1 cellular context compared by ENCODE assay signal in the genomic region with DNA sequence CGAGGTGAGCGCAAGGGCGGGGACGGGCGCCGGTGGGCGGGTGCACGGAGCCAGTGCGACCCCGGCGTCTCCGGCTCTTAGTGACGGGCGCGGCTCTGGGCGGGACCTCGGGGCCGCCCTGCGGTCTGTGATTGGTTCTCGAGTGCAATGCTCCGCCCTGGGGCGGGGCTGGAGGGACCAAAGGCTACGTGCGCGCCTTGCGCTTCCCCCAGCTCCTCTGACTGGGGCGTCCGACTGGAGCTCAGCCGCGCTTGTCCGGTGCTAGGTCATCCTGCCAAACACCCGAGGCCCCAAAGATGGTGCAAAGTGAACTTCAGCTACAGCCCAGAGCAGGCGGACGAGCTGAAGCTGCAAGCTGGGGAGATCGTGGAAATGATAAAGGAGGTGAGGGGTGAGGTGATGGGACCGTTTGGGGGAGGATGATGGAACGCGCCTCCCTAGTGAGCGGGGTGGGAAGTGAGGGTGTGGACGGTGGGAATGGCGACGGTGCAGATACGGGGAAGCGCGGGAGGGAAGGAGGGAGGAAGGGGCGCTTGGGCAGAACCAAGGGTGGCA.
A peak's percentile ranks its signal among the peaks of the same experiment; 100 is the strongest.
TF ChIP-seq lines count a peak whose summit lies in the region.

No MANE protein-coding gene starts in this region.

TF ChIP-seq in HepG2, 621 proteins besides CTCF, POLR2A, EP300 and RAD21 (continued from another document and continues in another):
- TF ChIP-seq, protein P1, sequence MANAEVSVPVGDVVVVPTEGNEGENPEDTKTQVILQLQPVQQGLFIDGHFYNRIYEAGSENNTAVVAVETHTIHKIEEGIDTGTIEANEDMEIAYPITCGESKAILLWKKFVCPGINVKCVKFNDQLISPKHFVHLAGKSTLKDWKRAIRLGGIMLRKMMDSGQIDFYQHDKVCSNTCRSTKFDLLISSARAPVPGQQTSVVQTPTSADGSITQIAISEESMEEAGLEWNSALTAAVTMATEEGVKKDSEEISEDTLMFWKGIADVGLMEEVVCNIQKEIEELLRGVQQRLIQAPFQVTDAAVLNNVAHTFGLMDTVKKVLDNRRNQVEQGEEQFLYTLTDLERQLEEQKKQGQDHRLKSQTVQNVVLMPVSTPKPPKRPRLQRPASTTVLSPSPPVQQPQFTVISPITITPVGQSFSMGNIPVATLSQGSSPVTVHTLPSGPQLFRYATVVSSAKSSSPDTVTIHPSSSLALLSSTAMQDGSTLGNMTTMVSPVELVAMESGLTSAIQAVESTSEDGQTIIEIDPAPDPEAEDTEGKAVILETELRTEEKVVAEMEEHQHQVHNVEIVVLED (CRISPR knock-in tag; IDR thresholded peaks at IDR 0.05; ENCODE audit: borderline replicate concordance): peak; percentile 82; the same call in 1 of the 2 replicates
- no peak for TF ChIP-seq PREB (CRISPR knock-in tag; IDR thresholded peaks at IDR 0.05)
- no peak for TF ChIP-seq BRCA1 (CRISPR knock-in tag; IDR thresholded peaks at IDR 0.05)
- no peak for TF ChIP-seq ASH2L (IDR thresholded peaks at IDR 0.05; ENCODE audit: insufficient read length, low read depth, low read length)
- TF ChIP-seq PAWR (CRISPR knock-in tag; IDR thresholded peaks at IDR 0.05; ENCODE audit: borderline replicate concordance): no peak
- TF ChIP-seq ZNF296 (CRISPR knock-in tag; conservative IDR thresholded peaks at IDR 0.05): no peak
- no peak for TF ChIP-seq ZNF253 (CRISPR knock-in tag; IDR thresholded peaks at IDR 0.05; ENCODE audit: borderline replicate concordance)
- TF ChIP-seq MTF2 (CRISPR knock-in tag; IDR thresholded peaks at IDR 0.05; ENCODE audit: borderline replicate concordance): no peak
- TF ChIP-seq, protein P2, sequence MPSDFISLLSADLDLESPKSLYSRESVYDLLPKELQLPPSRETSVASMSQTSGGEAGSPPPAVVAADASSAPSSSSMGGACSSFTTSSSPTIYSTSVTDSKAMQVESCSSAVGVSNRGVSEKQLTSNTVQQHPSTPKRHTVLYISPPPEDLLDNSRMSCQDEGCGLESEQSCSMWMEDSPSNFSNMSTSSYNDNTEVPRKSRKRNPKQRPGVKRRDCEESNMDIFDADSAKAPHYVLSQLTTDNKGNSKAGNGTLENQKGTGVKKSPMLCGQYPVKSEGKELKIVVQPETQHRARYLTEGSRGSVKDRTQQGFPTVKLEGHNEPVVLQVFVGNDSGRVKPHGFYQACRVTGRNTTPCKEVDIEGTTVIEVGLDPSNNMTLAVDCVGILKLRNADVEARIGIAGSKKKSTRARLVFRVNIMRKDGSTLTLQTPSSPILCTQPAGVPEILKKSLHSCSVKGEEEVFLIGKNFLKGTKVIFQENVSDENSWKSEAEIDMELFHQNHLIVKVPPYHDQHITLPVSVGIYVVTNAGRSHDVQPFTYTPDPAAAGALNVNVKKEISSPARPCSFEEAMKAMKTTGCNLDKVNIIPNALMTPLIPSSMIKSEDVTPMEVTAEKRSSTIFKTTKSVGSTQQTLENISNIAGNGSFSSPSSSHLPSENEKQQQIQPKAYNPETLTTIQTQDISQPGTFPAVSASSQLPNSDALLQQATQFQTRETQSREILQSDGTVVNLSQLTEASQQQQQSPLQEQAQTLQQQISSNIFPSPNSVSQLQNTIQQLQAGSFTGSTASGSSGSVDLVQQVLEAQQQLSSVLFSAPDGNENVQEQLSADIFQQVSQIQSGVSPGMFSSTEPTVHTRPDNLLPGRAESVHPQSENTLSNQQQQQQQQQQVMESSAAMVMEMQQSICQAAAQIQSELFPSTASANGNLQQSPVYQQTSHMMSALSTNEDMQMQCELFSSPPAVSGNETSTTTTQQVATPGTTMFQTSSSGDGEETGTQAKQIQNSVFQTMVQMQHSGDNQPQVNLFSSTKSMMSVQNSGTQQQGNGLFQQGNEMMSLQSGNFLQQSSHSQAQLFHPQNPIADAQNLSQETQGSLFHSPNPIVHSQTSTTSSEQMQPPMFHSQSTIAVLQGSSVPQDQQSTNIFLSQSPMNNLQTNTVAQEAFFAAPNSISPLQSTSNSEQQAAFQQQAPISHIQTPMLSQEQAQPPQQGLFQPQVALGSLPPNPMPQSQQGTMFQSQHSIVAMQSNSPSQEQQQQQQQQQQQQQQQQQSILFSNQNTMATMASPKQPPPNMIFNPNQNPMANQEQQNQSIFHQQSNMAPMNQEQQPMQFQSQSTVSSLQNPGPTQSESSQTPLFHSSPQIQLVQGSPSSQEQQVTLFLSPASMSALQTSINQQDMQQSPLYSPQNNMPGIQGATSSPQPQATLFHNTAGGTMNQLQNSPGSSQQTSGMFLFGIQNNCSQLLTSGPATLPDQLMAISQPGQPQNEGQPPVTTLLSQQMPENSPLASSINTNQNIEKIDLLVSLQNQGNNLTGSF (CRISPR knock-in tag; IDR thresholded peaks at IDR 0.05): no peak
- TF ChIP-seq, protein P3, sequence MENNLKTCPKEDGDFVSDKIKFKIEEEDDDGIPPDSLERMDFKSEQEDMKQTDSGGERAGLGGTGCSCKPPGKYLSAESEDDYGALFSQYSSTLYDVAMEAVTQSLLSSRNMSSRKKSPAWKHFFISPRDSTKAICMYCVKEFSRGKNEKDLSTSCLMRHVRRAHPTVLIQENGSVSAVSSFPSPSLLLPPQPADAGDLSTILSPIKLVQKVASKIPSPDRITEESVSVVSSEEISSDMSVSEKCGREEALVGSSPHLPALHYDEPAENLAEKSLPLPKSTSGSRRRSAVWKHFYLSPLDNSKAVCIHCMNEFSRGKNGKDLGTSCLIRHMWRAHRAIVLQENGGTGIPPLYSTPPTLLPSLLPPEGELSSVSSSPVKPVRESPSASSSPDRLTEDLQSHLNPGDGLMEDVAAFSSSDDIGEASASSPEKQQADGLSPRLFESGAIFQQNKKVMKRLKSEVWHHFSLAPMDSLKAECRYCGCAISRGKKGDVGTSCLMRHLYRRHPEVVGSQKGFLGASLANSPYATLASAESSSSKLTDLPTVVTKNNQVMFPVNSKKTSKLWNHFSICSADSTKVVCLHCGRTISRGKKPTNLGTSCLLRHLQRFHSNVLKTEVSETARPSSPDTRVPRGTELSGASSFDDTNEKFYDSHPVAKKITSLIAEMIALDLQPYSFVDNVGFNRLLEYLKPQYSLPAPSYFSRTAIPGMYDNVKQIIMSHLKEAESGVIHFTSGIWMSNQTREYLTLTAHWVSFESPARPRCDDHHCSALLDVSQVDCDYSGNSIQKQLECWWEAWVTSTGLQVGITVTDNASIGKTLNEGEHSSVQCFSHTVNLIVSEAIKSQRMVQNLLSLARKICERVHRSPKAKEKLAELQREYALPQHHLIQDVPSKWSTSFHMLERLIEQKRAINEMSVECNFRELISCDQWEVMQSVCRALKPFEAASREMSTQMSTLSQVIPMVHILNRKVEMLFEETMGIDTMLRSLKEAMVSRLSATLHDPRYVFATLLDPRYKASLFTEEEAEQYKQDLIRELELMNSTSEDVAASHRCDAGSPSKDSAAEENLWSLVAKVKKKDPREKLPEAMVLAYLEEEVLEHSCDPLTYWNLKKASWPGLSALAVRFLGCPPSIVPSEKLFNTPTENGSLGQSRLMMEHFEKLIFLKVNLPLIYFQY (CRISPR knock-in tag; IDR thresholded peaks at IDR 0.05; ENCODE audit: borderline replicate concordance): no peak
- TF ChIP-seq KDM2A (CRISPR knock-in tag; IDR thresholded peaks at IDR 0.05; ENCODE audit: borderline replicate concordance, low read depth): 0 out of 2 replicates have a peak, but pooled peaks have one; percentile 3
- TF ChIP-seq ELK4 (CRISPR knock-in tag; IDR thresholded peaks at IDR 0.05; ENCODE audit: borderline replicate concordance): no peak
- TF ChIP-seq, protein P4, sequence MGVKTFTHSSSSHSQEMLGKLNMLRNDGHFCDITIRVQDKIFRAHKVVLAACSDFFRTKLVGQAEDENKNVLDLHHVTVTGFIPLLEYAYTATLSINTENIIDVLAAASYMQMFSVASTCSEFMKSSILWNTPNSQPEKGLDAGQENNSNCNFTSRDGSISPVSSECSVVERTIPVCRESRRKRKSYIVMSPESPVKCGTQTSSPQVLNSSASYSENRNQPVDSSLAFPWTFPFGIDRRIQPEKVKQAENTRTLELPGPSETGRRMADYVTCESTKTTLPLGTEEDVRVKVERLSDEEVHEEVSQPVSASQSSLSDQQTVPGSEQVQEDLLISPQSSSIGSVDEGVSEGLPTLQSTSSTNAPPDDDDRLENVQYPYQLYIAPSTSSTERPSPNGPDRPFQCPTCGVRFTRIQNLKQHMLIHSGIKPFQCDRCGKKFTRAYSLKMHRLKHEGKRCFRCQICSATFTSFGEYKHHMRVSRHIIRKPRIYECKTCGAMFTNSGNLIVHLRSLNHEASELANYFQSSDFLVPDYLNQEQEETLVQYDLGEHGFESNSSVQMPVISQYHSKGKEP (CRISPR knock-in tag; IDR thresholded peaks at IDR 0.05): no peak
- TF ChIP-seq PRDM15 (CRISPR knock-in tag; IDR thresholded peaks at IDR 0.05): no peak
- TF ChIP-seq AGO2 (optimal IDR thresholded peaks at IDR 0.05; ENCODE audit: low read depth, low read length): no peak
- TF ChIP-seq CHD4 (IDR thresholded peaks at IDR 0.05; ENCODE audit: borderline replicate concordance, low read length): no peak
- no peak for TF ChIP-seq EZH2 (conservative IDR thresholded peaks at IDR 0.05; ENCODE audit: low read depth, low read length)
- peak; percentile 98 for TF ChIP-seq DRAP1 (CRISPR knock-in tag; IDR thresholded peaks at IDR 0.05)
- TF ChIP-seq MBD4 (IDR thresholded peaks at IDR 0.05; ENCODE audit: borderline replicate concordance, low read length): no peak
- TF ChIP-seq HNF4A (CRISPR knock-in tag; IDR thresholded peaks at IDR 0.05): no peak
- peak; percentile 29 for TF ChIP-seq SKI (IDR thresholded peaks at IDR 0.05; ENCODE audit: partially characterized antibody)
- TF ChIP-seq ONECUT2 (CRISPR knock-in tag; IDR thresholded peaks at IDR 0.05): no peak
- TF ChIP-seq, protein P5, sequence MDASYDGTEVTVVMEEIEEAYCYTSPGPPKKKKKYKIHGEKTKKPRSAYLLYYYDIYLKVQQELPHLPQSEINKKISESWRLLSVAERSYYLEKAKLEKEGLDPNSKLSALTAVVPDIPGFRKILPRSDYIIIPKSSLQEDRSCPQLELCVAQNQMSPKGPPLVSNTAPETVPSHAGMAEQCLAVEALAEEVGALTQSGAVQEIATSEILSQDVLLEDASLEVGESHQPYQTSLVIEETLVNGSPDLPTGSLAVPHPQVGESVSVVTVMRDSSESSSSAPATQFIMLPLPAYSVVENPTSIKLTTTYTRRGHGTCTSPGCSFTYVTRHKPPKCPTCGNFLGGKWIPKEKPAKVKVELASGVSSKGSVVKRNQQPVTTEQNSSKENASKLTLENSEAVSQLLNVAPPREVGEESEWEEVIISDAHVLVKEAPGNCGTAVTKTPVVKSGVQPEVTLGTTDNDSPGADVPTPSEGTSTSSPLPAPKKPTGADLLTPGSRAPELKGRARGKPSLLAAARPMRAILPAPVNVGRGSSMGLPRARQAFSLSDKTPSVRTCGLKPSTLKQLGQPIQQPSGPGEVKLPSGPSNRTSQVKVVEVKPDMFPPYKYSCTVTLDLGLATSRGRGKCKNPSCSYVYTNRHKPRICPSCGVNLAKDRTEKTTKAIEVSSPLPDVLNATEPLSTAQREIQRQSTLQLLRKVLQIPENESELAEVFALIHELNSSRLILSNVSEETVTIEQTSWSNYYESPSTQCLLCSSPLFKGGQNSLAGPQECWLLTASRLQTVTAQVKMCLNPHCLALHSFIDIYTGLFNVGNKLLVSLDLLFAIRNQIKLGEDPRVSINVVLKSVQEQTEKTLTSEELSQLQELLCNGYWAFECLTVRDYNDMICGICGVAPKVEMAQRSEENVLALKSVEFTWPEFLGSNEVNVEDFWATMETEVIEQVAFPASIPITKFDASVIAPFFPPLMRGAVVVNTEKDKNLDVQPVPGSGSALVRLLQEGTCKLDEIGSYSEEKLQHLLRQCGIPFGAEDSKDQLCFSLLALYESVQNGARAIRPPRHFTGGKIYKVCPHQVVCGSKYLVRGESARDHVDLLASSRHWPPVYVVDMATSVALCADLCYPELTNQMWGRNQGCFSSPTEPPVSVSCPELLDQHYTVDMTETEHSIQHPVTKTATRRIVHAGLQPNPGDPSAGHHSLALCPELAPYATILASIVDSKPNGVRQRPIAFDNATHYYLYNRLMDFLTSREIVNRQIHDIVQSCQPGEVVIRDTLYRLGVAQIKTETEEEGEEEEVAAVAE (CRISPR knock-in tag; IDR thresholded peaks at IDR 0.05; ENCODE audit: borderline replicate concordance): peak; percentile 47; the same call in 1 of the 2 replicates
- TF ChIP-seq STAT5B (CRISPR knock-in tag; IDR thresholded peaks at IDR 0.05): no peak
- peak; percentile 6; the same call in 1 of the 2 replicates for TF ChIP-seq MYC (CRISPR knock-in tag; IDR thresholded peaks at IDR 0.05; ENCODE audit: borderline replicate concordance)
